ENCODE assay signal across 13 cellular contexts in genomic region chr3:152331975-152332374, GRCh38.
DNase-seq lines count a peak whose midpoint lies in the region; ATAC-seq and TF ChIP-seq lines count a peak whose summit lies in the region.
"Had no signal": no experiment of that assay in that cellular context is flagged by ENCODE, and none has a peak within 500 bp of the region (broad histone marks: within the 10 kb centered on the region; RNA-seq: fewer than 3 reads in every experiment).

No MANE protein-coding gene starts in this region.

- no peaks in the 10 kb centered on the region for H3K9me3 Mint-ChIP-seq in T-helper 1 cell treated with Interleukin-12 subunit alpha and Interleukin-12 subunit beta and Interleukin-4 antibody, amounts not matched to agents 30 μg/mL and 1 μg/mL, for 36 hours

- WGBS in smooth muscle cell (ENCODE audit: low lambda C conversion rate) = 86% methylated on average over 3 of the region's 3 CpGs

- peaks cover 56% of the 10 kb centered on the region for H4K20me1 ChIP-seq in smooth muscle cell (ENCODE audit: low read depth)

- peak overlapping the region; percentile 31 for H3K27ac Mint-ChIP-seq in T-helper 1 cell treated with Interleukin-12 subunit alpha and Interleukin-12 subunit beta and Interleukin-4 antibody, amounts not matched to agents 30 μg/mL and 1 μg/mL, for 36 hours
- H3K27ac Mint-ChIP-seq: nephron progenitor cell had no signal

- peaks cover 82% of the 10 kb centered on the region for H3K79me2 ChIP-seq in smooth muscle cell (ENCODE audit: low read depth)

- H3K4me3 ChIP-seq in smooth muscle cell = no peak overlapping the region

- H3K36me3 Mint-ChIP-seq in T-helper 1 cell treated with Interleukin-12 subunit alpha and Interleukin-12 subunit beta and Interleukin-4 antibody, amounts not matched to agents 30 μg/mL and 1 μg/mL, for 36 hours (ENCODE audit: low read depth) = peaks cover 23% of the 10 kb centered on the region

- no peaks in the 10 kb centered on the region for H3K36me3 ChIP-seq in smooth muscle cell (ENCODE audit: low read depth)

- H3F3A ChIP-seq in smooth muscle cell (ENCODE audit: low read depth) = peaks cover 9% of the 10 kb centered on the region

- no peaks in the 10 kb centered on the region for H3K9me3 ChIP-seq in smooth muscle cell (replicated peaks; ENCODE audit: low read depth)

- ATAC-seq in GM18909 (IDR thresholded peaks at IDR 0.05; ENCODE audit: poor library complexity, unreplicated experiment) = no peak

- CTCF ChIA-PET in RWPE1 (lab: Yijun Ruan, JAX) = interaction anchor here (0.6 to 0.8 kb wide), 3 partner anchors 26 to 480 kb away, joined by 3 to 5 read pairs (median 3); no protein-coding TSS in a partner anchor

- peaks cover 11% of the 10 kb centered on the region for H3K4me1 ChIP-seq in smooth muscle cell (ENCODE audit: low read depth)

- no peak overlapping the region for H3K9ac ChIP-seq in smooth muscle cell (ENCODE audit: low read depth)

- H2AFZ ChIP-seq in smooth muscle cell (ENCODE audit: low read depth) = no peak overlapping the region

- no peaks in the 10 kb centered on the region for H3K27me3 ChIP-seq in smooth muscle cell (ENCODE audit: low read depth)

- peaks cover 58% of the 10 kb centered on the region for H3K4me1 Mint-ChIP-seq in T-helper 1 cell treated with Interleukin-12 subunit alpha and Interleukin-12 subunit beta and Interleukin-4 antibody, amounts not matched to agents 30 μg/mL and 1 μg/mL, for 36 hours (ENCODE audit: low read depth)
- H3K4me1 Mint-ChIP-seq: nephron progenitor cell had no signal

- TF ChIP-seq CTCF in RWPE1 (conservative IDR thresholded peaks at IDR 0.05; ENCODE audit: low read depth) (no peak), smooth muscle cell (IDR thresholded peaks at IDR 0.05; ENCODE audit: borderline replicate concordance, insufficient read depth, poor library complexity, severe bottlenecking) (no peak)

- no peak overlapping the region for H3K4me3 Mint-ChIP-seq in T-helper 1 cell treated with Interleukin-12 subunit alpha and Interleukin-12 subunit beta and Interleukin-4 antibody, amounts not matched to agents 30 μg/mL and 1 μg/mL, for 36 hours
- H3K4me3 Mint-ChIP-seq: nephron progenitor cell had no signal

- H3K4me2 ChIP-seq in smooth muscle cell = no peak overlapping the region

- intact Hi-C loops in posterior vena cava (cut with DNase I) = no loop called here

- H3K27me3 Mint-ChIP-seq in T-helper 1 cell treated with Interleukin-12 subunit alpha and Interleukin-12 subunit beta and Interleukin-4 antibody, amounts not matched to agents 30 μg/mL and 1 μg/mL, for 36 hours (ENCODE audit: low read depth) = no peaks in the 10 kb centered on the region

- POLR2A ChIA-PET in RWPE1 (lab: Yijun Ruan, JAX; ENCODE audit: low non-redundant PET) = no interaction called here

- DNase-seq in T-helper 1 cell = no peak
- DNase-seq in RWPE1 (ENCODE audit: low spot score) = no peak
- DNase-seq in epithelial cell of prostate (ENCODE audit: low read depth, low spot score) = no peak
- DNase-seq in smooth muscle cell (lab: John Stamatoyannopoulos, UW; ENCODE audit: unreplicated experiment) = no peak
- DNase-seq in posterior vena cava (ENCODE audit: low spot score) = no peak
- DNase-seq in KG1 (lab: John Stamatoyannopoulos, UW) = no peak
- DNase-seq: activated CD4-positive, alpha-beta T cell treated with anti-CD3 and anti-CD28 coated beads, Interleukin-2, amount 50 U/mL, for 48 hours; DMS53; NCI-H748 treated with DMSO at 0.1 percent for 48 hours; nephron progenitor cell; stimulated activated CD4-positive, alpha-beta T cell treated with anti-CD3 and anti-CD28 coated beads, Interleukin-12 subunit alpha, Interleukin-12 subunit beta, amount 100 ng/mL, for 4 hours had no signal

- H3K27ac ChIP-seq in RWPE1 (peak overlapping the region; percentile 49; the same call in 1 of the 2 replicates), epithelial cell of prostate (peak overlapping the region; percentile 40), smooth muscle cell (ENCODE audit: low read depth) (peak overlapping the region; percentile 68)
